Comparison of ENCODE assay signal across 13 cellular contexts in the genomic region with DNA sequence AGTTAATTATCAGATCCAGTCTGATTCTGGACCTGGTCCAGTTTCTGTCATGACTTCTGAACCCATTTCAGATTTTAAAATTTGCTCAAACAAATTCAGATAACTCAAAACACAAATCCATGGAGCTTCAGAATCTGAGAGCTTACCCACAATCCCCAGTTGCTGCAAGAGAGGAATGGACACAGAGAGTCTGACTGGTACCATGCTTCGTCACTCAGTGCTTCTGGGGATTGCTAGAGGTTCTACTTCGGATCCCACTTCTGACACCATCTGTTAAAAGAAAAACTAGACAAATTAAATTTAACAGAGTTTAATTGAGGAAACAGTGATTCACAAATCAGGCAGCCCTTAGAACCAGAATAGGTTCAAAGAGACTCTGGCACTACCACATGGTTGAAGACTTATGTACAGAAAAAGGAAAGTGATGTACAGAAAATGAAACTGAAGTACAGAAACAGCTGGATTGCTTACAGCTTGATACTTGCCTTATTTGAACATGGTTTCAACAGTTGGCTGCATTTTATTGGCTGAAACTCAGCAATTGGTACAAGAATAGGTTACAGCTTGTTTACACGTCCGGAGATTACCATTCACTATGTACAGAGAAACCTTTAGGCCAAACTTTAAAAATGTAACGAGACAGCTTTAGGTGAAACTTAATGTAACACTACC.
DNase-seq lines count a peak whose midpoint lies in the region; ATAC-seq and TF ChIP-seq lines count a peak whose summit lies in the region.
"Had no signal": no experiment of that assay in that cellular context is flagged by ENCODE, and none has a peak within 500 bp of the region (broad histone marks: within the 10 kb centered on the region; RNA-seq: fewer than 3 reads in every experiment).

No MANE protein-coding gene starts in this region.

- H3K27me3 ChIP-seq in uterus: no peaks in the 10 kb centered on the region
- H3K27me3 ChIP-seq: vagina had no signal

- CTCF ChIA-PET in activated CD4-positive, alpha-beta memory T cell treated with anti-CD3 and anti-CD28 coated beads, Interleukin-2, amount 10 ng/mL, durations not matched to agents 7 days and 5 days (lab: Charles Lee): no interaction called here

- peaks cover 8 to 12% of the 10 kb centered on the region in 2 donors for H3K36me3 Mint-ChIP-seq in activated T-cell treated with anti-CD3 and anti-CD28 coated beads, Interleukin-2, amount 50 U/mL, for 72 hours (ENCODE audit: insufficient read depth in 2 of 2)
- peaks cover 49% of the 10 kb centered on the region for H3K36me3 Mint-ChIP-seq in activated CD4-positive, alpha-beta memory T cell treated with anti-CD3 and anti-CD28 coated beads, Interleukin-2, amount 10 ng/mL, durations not matched to agents 7 days and 5 days (ENCODE audit: low read depth)
- peaks cover 13 to 36% (median 18%) of the 10 kb centered on the region in 3 donors for H3K36me3 Mint-ChIP-seq in immature natural killer cell

- H3K9me3 ChIP-seq in uterus: no peaks in the 10 kb centered on the region
- H3K9me3 ChIP-seq: vagina had no signal

- H3K4me1 Mint-ChIP-seq in activated T-cell treated with anti-CD3 and anti-CD28 coated beads, Interleukin-2, amount 50 U/mL, for 72 hours (ENCODE audit: low read depth): peaks cover 20% of the 10 kb centered on the region
- H3K4me1 Mint-ChIP-seq in activated CD4-positive, alpha-beta memory T cell treated with anti-CD3 and anti-CD28 coated beads, Interleukin-2, amount 10 ng/mL, durations not matched to agents 7 days and 5 days: peaks cover 13% of the 10 kb centered on the region
- peaks cover 17% of the 10 kb centered on the region for H3K4me1 Mint-ChIP-seq in stimulated activated naive CD8-positive, alpha-beta T cell treated with anti-CD3 and anti-CD28 coated beads, Interleukin-15, amount 100 ng/mL, for 72 hours
- no peaks in the 10 kb centered on the region for H3K4me1 Mint-ChIP-seq in immature natural killer cell

- no peaks in the 10 kb centered on the region for H3K4me1 ChIP-seq in uterus
- H3K4me1 ChIP-seq: vagina had no signal

- TF ChIP-seq CTCF in uterus (IDR thresholded peaks at IDR 0.05): no peak

- ATAC-seq in activated T-cell treated with anti-CD3 and anti-CD28 coated beads, Interleukin-2, amount 50 U/mL, for 72 hours (replicated peaks in 1 of 2): peak; percentile 65 to 86
- ATAC-seq in GM21717 (IDR thresholded peaks at IDR 0.05; ENCODE audit: unreplicated experiment): peak; percentile 63
- peak; percentile 78 for ATAC-seq in stimulated activated naive CD8-positive, alpha-beta T cell treated with anti-CD3 and anti-CD28 coated beads, Interleukin-15, amount 100 ng/mL, for 72 hours
- ATAC-seq: K562 had no signal

- no peaks in the 10 kb centered on the region for H3K36me3 ChIP-seq in uterus

- H3K9me3 Mint-ChIP-seq in activated T-cell treated with anti-CD3 and anti-CD28 coated beads, Interleukin-2, amount 50 U/mL, for 72 hours: peaks cover 0 to 2% of the 10 kb centered on the region in 2 donors
- H3K9me3 Mint-ChIP-seq in activated CD4-positive, alpha-beta memory T cell treated with anti-CD3 and anti-CD28 coated beads, Interleukin-2, amount 10 ng/mL, durations not matched to agents 7 days and 5 days: peaks cover 6% of the 10 kb centered on the region
- H3K9me3 Mint-ChIP-seq in stimulated activated naive CD8-positive, alpha-beta T cell treated with anti-CD3 and anti-CD28 coated beads, Interleukin-15, amount 100 ng/mL, for 72 hours: no peaks in the 10 kb centered on the region
- H3K9me3 Mint-ChIP-seq in immature natural killer cell: no peaks in the 10 kb centered on the region
- H3K9me3 Mint-ChIP-seq: dendritic cell treated with granulocyte-macrophage colony-stimulating factor and Interleukin-4, amounts not matched to agents 40 ng/mL and 50 ng/mL, for 4 days had no signal

- intact Hi-C loops in uterus (cut with DNase I; ENCODE audit: low total_unique reads): no loop called here

- DNase-seq in activated T-cell treated with anti-CD3 and anti-CD28 coated beads, Interleukin-2, amount 50 U/mL, for 72 hours: no peak
- DNase-seq in activated T-cell treated with anti-CD3 and anti-CD28 coated beads, Interleukin-2, amount 50 U/mL, for 48 hours: no peak
- no peak for DNase-seq in activated CD4-positive, alpha-beta memory T cell treated with anti-CD3 and anti-CD28 coated beads, Interleukin-2, amount 10 ng/mL, durations not matched to agents 7 days and 5 days
- DNase-seq in stimulated activated naive CD8-positive, alpha-beta T cell treated with anti-CD3 and anti-CD28 coated beads, Interleukin-15, amount 100 ng/mL, for 72 hours: no peak
- no peak for DNase-seq in amniotic stem cell (lab: John Stamatoyannopoulos, UW)
- DNase-seq in uterus: no peak
- DNase-seq in immature natural killer cell: no peak
- DNase-seq: ACHN, glutamatergic neuron had no signal

- H3K27ac Mint-ChIP-seq in activated T-cell treated with anti-CD3 and anti-CD28 coated beads, Interleukin-2, amount 50 U/mL, for 72 hours: peak overlapping the region; percentile 13
- peak overlapping the region; percentile 72 for H3K27ac Mint-ChIP-seq in activated CD4-positive, alpha-beta memory T cell treated with anti-CD3 and anti-CD28 coated beads, Interleukin-2, amount 10 ng/mL, durations not matched to agents 7 days and 5 days
- H3K27ac Mint-ChIP-seq in stimulated activated naive CD8-positive, alpha-beta T cell treated with anti-CD3 and anti-CD28 coated beads, Interleukin-15, amount 100 ng/mL, for 72 hours: peak overlapping the region; percentile 48 to 78
- H3K27ac Mint-ChIP-seq in immature natural killer cell: peak overlapping the region in 1 of 6 donors; percentile 56
- H3K27ac Mint-ChIP-seq: dendritic cell treated with granulocyte-macrophage colony-stimulating factor and Interleukin-4, amounts not matched to agents 40 ng/mL and 50 ng/mL, for 4 days had no signal

- peak overlapping the region in 1 of 2 donors; percentile 12 for H3K4me3 Mint-ChIP-seq in activated T-cell treated with anti-CD3 and anti-CD28 coated beads, Interleukin-2, amount 50 U/mL, for 72 hours
- peak overlapping the region; percentile 34 for H3K4me3 Mint-ChIP-seq in activated CD4-positive, alpha-beta memory T cell treated with anti-CD3 and anti-CD28 coated beads, Interleukin-2, amount 10 ng/mL, durations not matched to agents 7 days and 5 days
- peak overlapping the region in 1 of 2 donors; percentile 52 for H3K4me3 Mint-ChIP-seq in stimulated activated naive CD8-positive, alpha-beta T cell treated with anti-CD3 and anti-CD28 coated beads, Interleukin-15, amount 100 ng/mL, for 72 hours
- H3K4me3 Mint-ChIP-seq in immature natural killer cell: peak overlapping the region in 1 of 5 donors; percentile 52
- H3K4me3 Mint-ChIP-seq: dendritic cell treated with granulocyte-macrophage colony-stimulating factor and Interleukin-4, amounts not matched to agents 40 ng/mL and 50 ng/mL, for 4 days had no signal

- no peaks in the 10 kb centered on the region for H3K27me3 Mint-ChIP-seq in activated T-cell treated with anti-CD3 and anti-CD28 coated beads, Interleukin-2, amount 50 U/mL, for 72 hours (ENCODE audit: low read depth)
- H3K27me3 Mint-ChIP-seq in activated CD4-positive, alpha-beta memory T cell treated with anti-CD3 and anti-CD28 coated beads, Interleukin-2, amount 10 ng/mL, durations not matched to agents 7 days and 5 days: no peaks in the 10 kb centered on the region
- no peaks in the 10 kb centered on the region for H3K27me3 Mint-ChIP-seq in stimulated activated naive CD8-positive, alpha-beta T cell treated with anti-CD3 and anti-CD28 coated beads, Interleukin-15, amount 100 ng/mL, for 72 hours
- H3K27me3 Mint-ChIP-seq in immature natural killer cell (ENCODE audit: low read depth in 3 of 3): no peaks in the 10 kb centered on the region
- H3K27me3 Mint-ChIP-seq: dendritic cell treated with granulocyte-macrophage colony-stimulating factor and Interleukin-4, amounts not matched to agents 40 ng/mL and 50 ng/mL, for 4 days had no signal

- TF ChIP-seq POLR2A in uterus (IDR thresholded peaks at IDR 0.05): no peak

- POLR2A ChIA-PET in activated CD4-positive, alpha-beta memory T cell treated with anti-CD3 and anti-CD28 coated beads, Interleukin-2, amount 10 ng/mL, durations not matched to agents 7 days and 5 days (lab: Charles Lee): interaction anchor here (1.2 to 1.3 kb wide), 2 partner anchors 16 to 92 kb away, joined by 3 to 5 read pairs; a partner anchor contains a TSS

- H3K4me3 ChIP-seq in uterus: no peak overlapping the region
- H3K4me3 ChIP-seq: K562, vagina had no signal

- H3K27ac ChIP-seq in uterus: no peak overlapping the region
- H3K27ac ChIP-seq: vagina had no signal
